In genomic region chr1:160779662-160780397, GRCh38 we compare ENCODE assay signal across 8 cellular contexts. TPM values are rescaled to one million over a fixed set of nuclear protein-coding genes. Genes with fewer than 3 reads are reported as not detected.
A peak's percentile ranks its signal among the peaks of the same experiment; 100 is the strongest.
DNase-seq lines count a peak whose midpoint lies in the region; ATAC-seq, FAIRE-seq and TF ChIP-seq lines count a peak whose summit lies in the region.

No MANE protein-coding gene starts in this region.

- H3K36me3 ChIP-seq in SJCRH30 (no peaks in the 10 kb centered on the region), uterus (no peaks in the 10 kb centered on the region)

- ATAC-seq in foreskin keratinocyte = peak; percentile 16

- TF ChIP-seq POLR2A in uterus (IDR thresholded peaks at IDR 0.05) = no peak

- H3K27ac ChIP-seq in SJCRH30 (no peak overlapping the region), foreskin keratinocyte (no peak overlapping the region), uterus (no peak overlapping the region)

- H3K4me1 ChIP-seq in SJCRH30 = no peaks in the 10 kb centered on the region
- H3K4me1 ChIP-seq in foreskin keratinocyte = peaks cover 6% of the 10 kb centered on the region
- no peaks in the 10 kb centered on the region for H3K4me1 ChIP-seq in uterus

- no peak for FAIRE-seq in urothelium cell line (lab: Jason Lieb, UNC)

- no peak overlapping the region for H3K4me3 ChIP-seq in GM12864 (ENCODE audit: low read depth, low read length)
- no peak overlapping the region for H3K4me3 ChIP-seq in SJCRH30
- no peak overlapping the region for H3K4me3 ChIP-seq in uterus

- DNase-seq in 8988T = peak; percentile 27
- no peak for DNase-seq in GM12864 (ENCODE audit: low read depth)
- peak; percentile 34 to 51 for DNase-seq in SJCRH30
- DNase-seq in foreskin keratinocyte = no peak
- DNase-seq in urothelium cell line (ENCODE audit: low spot score) = peak; percentile 46
- DNase-seq in NCI-H2081 (lab: John Stamatoyannopoulos, UW) = no peak
- no peak for DNase-seq in mucosa of gallbladder (ENCODE audit: low spot score)
- DNase-seq in uterus = no peak

- H3K9me3 ChIP-seq in SJCRH30 (replicated peaks) (no peaks in the 10 kb centered on the region), uterus (no peaks in the 10 kb centered on the region)

- intact Hi-C loops in uterus (cut with DNase I; ENCODE audit: low total_unique reads) = no loop called here

- TF ChIP-seq CTCF in GM12864 (IDR thresholded peaks at IDR 0.05; ENCODE audit: low read depth, low read length, missing control alignments) (peak; percentile 84), foreskin keratinocyte (conservative IDR thresholded peaks at IDR 0.05) (peak; percentile 52), uterus (IDR thresholded peaks at IDR 0.05) (no peak)

- H3K27me3 ChIP-seq in SJCRH30 (no peaks in the 10 kb centered on the region), foreskin keratinocyte (no peaks in the 10 kb centered on the region), uterus (no peaks in the 10 kb centered on the region)

RNA-seq across cellular contexts. Expression of gene LY9, which starts 16.1 kb away (rescaled TPM):
- not detected in 2 replicates for total RNA-seq in SJCRH30 (2014; rRNA removed; shearing (Covaris generic))
- total RNA-seq in foreskin keratinocyte (not detected in 2 replicates), mucosa of gallbladder (3.9 TPM), uterus (under 1 TPM in 2 of 4 donors, not detected in 2; 0.35 to 0.70 TPM)
- not detected in 2 replicates for polyA plus RNA-seq in foreskin keratinocyte

RNA-seq across cellular contexts. Expression of gene SLAMF7, which starts 40.8 kb away (rescaled TPM):
- not detected in 2 replicates for total RNA-seq in SJCRH30 (2014; rRNA removed; shearing (Covaris generic))
- total RNA-seq in foreskin keratinocyte (4.7 and 8.7 TPM in 2 replicates), mucosa of gallbladder (2.7 TPM), uterus (1 to 10 TPM in 1 of 4 donors, under 1 TPM in 1, not detected in 2; 0.76 to 1.6 TPM)
- 3.1 and 5.4 TPM in 2 replicates for polyA plus RNA-seq in foreskin keratinocyte

Comparison
In these comparisons a context has a peak if more than half of its experiments do, and no peak if none do; other contexts are left out.
1. DNase-seq: peak in 8988T (single experiment), SJCRH30 (2 of 2) and urothelium cell line (single experiment); none in GM12864 (single experiment), foreskin keratinocyte (0 of 2), NCI-H2081 (0 of 2), mucosa of gallbladder (single experiment) and uterus (0 of 2).
2. CTCF ChIP-seq: peak in GM12864 (single experiment) and foreskin keratinocyte (single experiment); none in uterus (0 of 4).